In the genomic region with DNA sequence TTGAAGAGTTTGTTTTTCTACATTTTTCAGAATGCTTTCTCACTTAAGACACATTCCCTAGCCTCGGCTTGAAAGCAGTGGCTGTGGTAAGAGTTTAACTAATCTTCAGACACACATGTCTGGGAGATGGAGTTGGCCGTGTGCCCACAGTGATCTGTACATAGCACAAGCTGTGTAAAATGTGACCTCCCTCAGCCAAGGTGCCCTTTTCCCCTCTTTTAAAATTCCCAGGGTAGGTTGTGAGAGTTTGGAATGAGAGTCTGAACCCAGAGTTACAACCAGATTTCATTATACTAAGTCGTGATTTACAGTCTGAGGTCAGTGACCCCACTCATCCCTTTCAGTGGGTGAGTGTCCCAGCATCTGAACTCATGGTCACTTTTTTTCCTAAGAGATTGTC, we compare ENCODE assay signal across 13 cellular contexts. TPM values are rescaled to one million over a fixed set of nuclear protein-coding genes. Genes with fewer than 3 reads are reported as not detected.
DNase-seq lines count a peak whose midpoint lies in the region; ATAC-seq and TF ChIP-seq lines count a peak whose summit lies in the region.
"Had no signal": no experiment of that assay in that cellular context is flagged by ENCODE, and none has a peak within 500 bp of the region (broad histone marks: within the 10 kb centered on the region; RNA-seq: fewer than 3 reads in every experiment).

No MANE protein-coding gene starts in this region.

- H3K4me1 ChIP-seq in rectal smooth muscle tissue (ENCODE audit: control insufficient read depth, insufficient read depth, low read length) = no peaks in the 10 kb centered on the region

- in situ Hi-C loops in G401 (cut with HindIII; ENCODE audit: low sequenced_read_pairs) = no loop called here

- intact Hi-C loops in activated CD8-positive, alpha-beta T cell treated with anti-CD3 and anti-CD28 coated beads for 36 hours (cut with micrococcal nuclease) = no loop called here

- peaks cover 67% of the 10 kb centered on the region for H3K36me3 Mint-ChIP-seq in activated CD8-positive, alpha-beta T cell treated with anti-CD3 and anti-CD28 coated beads for 36 hours (ENCODE audit: low read depth)
- H3K36me3 Mint-ChIP-seq in activated CD8-positive, alpha-beta T cell treated with anti-CD3 and anti-CD28 coated beads, Interleukin-2, amount 10 ng/mL, durations not matched to agents 7 days and 5 days (ENCODE audit: low read depth) = peaks cover 89% of the 10 kb centered on the region
- peaks cover 93% of the 10 kb centered on the region for H3K36me3 Mint-ChIP-seq in activated CD4-positive, alpha-beta memory T cell treated with anti-CD3 and anti-CD28 coated beads, Interleukin-2, amount 10 ng/mL, durations not matched to agents 7 days and 5 days (ENCODE audit: low read depth)
- no peaks in the 10 kb centered on the region for H3K36me3 Mint-ChIP-seq in HFFc6 (ENCODE audit: low read depth)

- H3K27ac Mint-ChIP-seq in activated CD8-positive, alpha-beta T cell treated with anti-CD3 and anti-CD28 coated beads for 36 hours = peak overlapping the region; percentile 26
- H3K27ac Mint-ChIP-seq in activated CD8-positive, alpha-beta T cell treated with anti-CD3 and anti-CD28 coated beads, Interleukin-2, amount 10 ng/mL, durations not matched to agents 7 days and 5 days = no peak overlapping the region
- H3K27ac Mint-ChIP-seq in activated CD4-positive, alpha-beta memory T cell treated with anti-CD3 and anti-CD28 coated beads, Interleukin-2, amount 10 ng/mL, durations not matched to agents 7 days and 5 days = peak overlapping the region; percentile 81
- H3K27ac Mint-ChIP-seq in HFFc6 = no peak overlapping the region

- peak overlapping the region; percentile 7 for H3K27ac ChIP-seq in rectal smooth muscle tissue (ENCODE audit: low read depth, low read length)

- CTCF ChIA-PET in activated CD8-positive, alpha-beta T cell treated with anti-CD3 and anti-CD28 coated beads for 36 hours (lab: Charles Lee) = no interaction called here
- CTCF ChIA-PET in activated CD8-positive, alpha-beta T cell treated with anti-CD3 and anti-CD28 coated beads, Interleukin-2, amount 10 ng/mL, durations not matched to agents 7 days and 5 days (lab: Charles Lee) = interaction anchor here (1.2 kb wide), 1 partner anchor 15 kb away, joined by 3 read pairs; no protein-coding TSS in a partner anchor
- CTCF ChIA-PET in activated CD4-positive, alpha-beta memory T cell treated with anti-CD3 and anti-CD28 coated beads, Interleukin-2, amount 10 ng/mL, durations not matched to agents 7 days and 5 days (lab: Charles Lee) = interaction anchor here (1.0 to 3.1 kb wide), 2 partner anchors 15 to 85 kb away, joined by 5 to 10 read pairs; no protein-coding TSS in a partner anchor

- H3K9ac ChIP-seq in rectal smooth muscle tissue (ENCODE audit: low read length) = no peak overlapping the region

- no peaks in the 10 kb centered on the region for H3K27me3 ChIP-seq in rectal smooth muscle tissue (ENCODE audit: control insufficient read depth, insufficient read depth, low read length)

- no peaks in the 10 kb centered on the region for H3K27me3 Mint-ChIP-seq in activated CD8-positive, alpha-beta T cell treated with anti-CD3 and anti-CD28 coated beads for 36 hours
- H3K27me3 Mint-ChIP-seq in activated CD8-positive, alpha-beta T cell treated with anti-CD3 and anti-CD28 coated beads, Interleukin-2, amount 10 ng/mL, durations not matched to agents 7 days and 5 days (ENCODE audit: low read depth) = no peaks in the 10 kb centered on the region
- no peaks in the 10 kb centered on the region for H3K27me3 Mint-ChIP-seq in activated CD4-positive, alpha-beta memory T cell treated with anti-CD3 and anti-CD28 coated beads, Interleukin-2, amount 10 ng/mL, durations not matched to agents 7 days and 5 days
- H3K27me3 Mint-ChIP-seq in HFFc6 (ENCODE audit: insufficient read depth) = peaks cover 13% of the 10 kb centered on the region

- POLR2A ChIA-PET in activated CD8-positive, alpha-beta T cell treated with anti-CD3 and anti-CD28 coated beads for 36 hours (lab: Charles Lee) = no interaction called here
- POLR2A ChIA-PET in activated CD8-positive, alpha-beta T cell treated with anti-CD3 and anti-CD28 coated beads, Interleukin-2, amount 10 ng/mL, durations not matched to agents 7 days and 5 days (lab: Charles Lee) = interaction anchor here (0.8 to 1.0 kb wide), 2 partner anchors 10 to 203 kb away, joined by 3 to 4 read pairs; no protein-coding TSS in a partner anchor
- POLR2A ChIA-PET in activated CD4-positive, alpha-beta memory T cell treated with anti-CD3 and anti-CD28 coated beads, Interleukin-2, amount 10 ng/mL, durations not matched to agents 7 days and 5 days (lab: Charles Lee) = no interaction called here

- H3K36me3 ChIP-seq in rectal smooth muscle tissue (ENCODE audit: control insufficient read depth, insufficient read depth, low read length) = no peaks in the 10 kb centered on the region

- no peak overlapping the region for H3K4me3 Mint-ChIP-seq in activated CD8-positive, alpha-beta T cell treated with anti-CD3 and anti-CD28 coated beads for 36 hours
- no peak overlapping the region for H3K4me3 Mint-ChIP-seq in activated CD8-positive, alpha-beta T cell treated with anti-CD3 and anti-CD28 coated beads, Interleukin-2, amount 10 ng/mL, durations not matched to agents 7 days and 5 days
- H3K4me3 Mint-ChIP-seq in activated CD4-positive, alpha-beta memory T cell treated with anti-CD3 and anti-CD28 coated beads, Interleukin-2, amount 10 ng/mL, durations not matched to agents 7 days and 5 days = no peak overlapping the region
- H3K4me3 Mint-ChIP-seq in HFFc6 = no peak overlapping the region
- H3K4me3 Mint-ChIP-seq: neural crest cell had no signal

- H3K9me3 Mint-ChIP-seq in activated CD8-positive, alpha-beta T cell treated with anti-CD3 and anti-CD28 coated beads for 36 hours = no peaks in the 10 kb centered on the region
- H3K9me3 Mint-ChIP-seq in activated CD8-positive, alpha-beta T cell treated with anti-CD3 and anti-CD28 coated beads, Interleukin-2, amount 10 ng/mL, durations not matched to agents 7 days and 5 days (ENCODE audit: insufficient read depth) = no peaks in the 10 kb centered on the region
- H3K9me3 Mint-ChIP-seq in activated CD4-positive, alpha-beta memory T cell treated with anti-CD3 and anti-CD28 coated beads, Interleukin-2, amount 10 ng/mL, durations not matched to agents 7 days and 5 days = no peaks in the 10 kb centered on the region
- no peaks in the 10 kb centered on the region for H3K9me3 Mint-ChIP-seq in HFFc6

- H3K4me3 ChIP-seq in fibroblast of villous mesenchyme (ENCODE audit: low read depth, low read length) (no peak overlapping the region), rectal smooth muscle tissue (ENCODE audit: low read length) (no peak overlapping the region)

- no peak for TF ChIP-seq CTCF in activated CD8-positive, alpha-beta T cell treated with anti-CD3 and anti-CD28 coated beads for 36 hours (IDR thresholded peaks at IDR 0.05)
- no peak for TF ChIP-seq CTCF in fibroblast of villous mesenchyme (IDR thresholded peaks at IDR 0.05; ENCODE audit: insufficient read depth, low read depth, low read length)
- no peak for TF ChIP-seq CTCF in HFFc6 (IDR thresholded peaks at IDR 0.05)

- peaks cover 24% of the 10 kb centered on the region for H3K4me1 Mint-ChIP-seq in activated CD8-positive, alpha-beta T cell treated with anti-CD3 and anti-CD28 coated beads for 36 hours (ENCODE audit: low read depth)
- peaks cover 41% of the 10 kb centered on the region for H3K4me1 Mint-ChIP-seq in activated CD8-positive, alpha-beta T cell treated with anti-CD3 and anti-CD28 coated beads, Interleukin-2, amount 10 ng/mL, durations not matched to agents 7 days and 5 days (ENCODE audit: low read depth)
- peaks cover 54% of the 10 kb centered on the region for H3K4me1 Mint-ChIP-seq in activated CD4-positive, alpha-beta memory T cell treated with anti-CD3 and anti-CD28 coated beads, Interleukin-2, amount 10 ng/mL, durations not matched to agents 7 days and 5 days
- no peaks in the 10 kb centered on the region; the same call in none of the 2 replicates for H3K4me1 Mint-ChIP-seq in HFFc6 (ENCODE audit: low read depth)

- no peak for DNase-seq in activated CD8-positive, alpha-beta T cell treated with anti-CD3 and anti-CD28 coated beads for 36 hours
- DNase-seq in activated CD8-positive, alpha-beta T cell treated with anti-CD3 and anti-CD28 coated beads, Interleukin-2, amount 10 ng/mL, durations not matched to agents 7 days and 5 days = no peak
- DNase-seq in activated CD4-positive, alpha-beta memory T cell treated with anti-CD3 and anti-CD28 coated beads, Interleukin-2, amount 10 ng/mL, durations not matched to agents 7 days and 5 days = no peak
- DNase-seq in fibroblast of villous mesenchyme (ENCODE audit: low read depth) (peak; percentile 87), HFFc6 (no peak), G401 (ENCODE audit: low spot score) (no peak)
- DNase-seq: activated effector memory CD4-positive, alpha-beta T cell treated with anti-CD3 and anti-CD28 coated beads, Interleukin-2, amount 50 U/mL, for 16 hours; NCI-H2029; stimulated activated CD4-positive, alpha-beta T cell treated with anti-CD3 and anti-CD28 coated beads, Interleukin-2, amount 100 ng/mL, for 24 hours; substantia nigra had no signal

- no peak for ATAC-seq in activated CD8-positive, alpha-beta T cell treated with anti-CD3 and anti-CD28 coated beads for 36 hours
- no peak for ATAC-seq in activated CD8-positive, alpha-beta T cell treated with anti-CD3 and anti-CD28 coated beads, Interleukin-2, amount 10 ng/mL, durations not matched to agents 7 days and 5 days
- no peak for ATAC-seq in GM21737 (IDR thresholded peaks at IDR 0.05; ENCODE audit: unreplicated experiment)

RNA-seq across cellular contexts. Expression of a gene that starts 59.5 kb away (rescaled TPM):
- total RNA-seq in activated CD8-positive, alpha-beta T cell treated with anti-CD3 and anti-CD28 coated beads for 36 hours = 1 to 10 TPM; 2.6 to 2.8 TPM
- total RNA-seq in activated CD8-positive, alpha-beta T cell treated with anti-CD3 and anti-CD28 coated beads, Interleukin-2, amount 10 ng/mL, durations not matched to agents 7 days and 5 days = 1 to 10 TPM; 3.0 to 3.5 TPM
- total RNA-seq in activated CD4-positive, alpha-beta memory T cell treated with anti-CD3 and anti-CD28 coated beads, Interleukin-2, amount 10 ng/mL, durations not matched to agents 7 days and 5 days = 1 to 10 TPM; 7.6 to 8.2 TPM
- 35.4 and 43.2 TPM in 2 replicates for total RNA-seq in fibroblast of villous mesenchyme
- 10 to 100 TPM; 36.1 to 50.1 (median 48.0) TPM for total RNA-seq in HFFc6 (2021; fragmentation: NEBNext Ultra II Directional; extraction: Animal tissue kit (Norgen Biotek cat#: 25700))
- 0.31 TPM in 1 of 2 replicates, not detected in the other for total RNA-seq in G401 (2014; rRNA removed; shearing (Covaris generic))

Comparison
In these comparisons a context has a peak if more than half of its experiments do, and no peak if none do; other contexts are left out.
1. H3K27ac Mint-ChIP-seq: peak in activated CD8-positive, alpha-beta T cell treated with anti-CD3 and anti-CD28 coated beads for 36 hours (single experiment) and activated CD4-positive, alpha-beta memory T cell treated with anti-CD3 and anti-CD28 coated beads, Interleukin-2, amount 10 ng/mL, durations not matched to agents 7 days and 5 days (single experiment); none in activated CD8-positive, alpha-beta T cell treated with anti-CD3 and anti-CD28 coated beads, Interleukin-2, amount 10 ng/mL, durations not matched to agents 7 days and 5 days (single experiment) and HFFc6 (single experiment).